ENCODE assay signal across 8 cellular contexts in genomic region chr11:124069429-124070401, GRCh38. TPM values are rescaled to one million over a fixed set of nuclear protein-coding genes. Genes with fewer than 3 reads are reported as not detected.
A peak's percentile ranks its signal among the peaks of the same experiment; 100 is the strongest.
DNase-seq lines count a peak whose midpoint lies in the region; ATAC-seq, FAIRE-seq and TF ChIP-seq lines count a peak whose summit lies in the region.

No MANE protein-coding gene starts in this region.

- intact Hi-C loops in psoas muscle (cut with DNase I): loop anchor here (5.0 to 10.0 kb wide), 2 partner anchors 123 to 515 kb away; no protein-coding TSS in a partner anchor

- peak overlapping the region; percentile 65 to 93 (median 81) for H3K4me2 ChIP-seq in BLaER1 treated with 17β-estradiol and CSF1 and Interleukin-3, amounts not matched to agents 10 nM and 100 nM

- H3K4me3 ChIP-seq in BLaER1 treated with 17β-estradiol and CSF1 and Interleukin-3, amounts not matched to agents 10 nM and 100 nM: peak overlapping the region in 5 of 10 experiments; percentile 10 to 43 (median 25); a peak in 5 of 20 replicates
- H3K4me3 ChIP-seq in psoas muscle: no peak overlapping the region

- H3K4me1 ChIP-seq in BLaER1 treated with 17β-estradiol and CSF1 and Interleukin-3, amounts not matched to agents 10 nM and 100 nM: peaks cover 19 to 29% (median 23%) of the 10 kb centered on the region in 10 experiments
- no peaks in the 10 kb centered on the region for H3K4me1 ChIP-seq in psoas muscle

- no peaks in the 10 kb centered on the region for H3K27me3 ChIP-seq in BLaER1 treated with 17β-estradiol and CSF1 and Interleukin-3, amounts not matched to agents 10 nM and 100 nM
- H3K27me3 ChIP-seq in psoas muscle (ENCODE audit: insufficient read depth in 3 of 3, low read length in 2 of 3): peaks cover 0 to 25% (median 0%) of the 10 kb centered on the region in 3 donors

- no peaks in the 10 kb centered on the region for H4K20me1 ChIP-seq in BLaER1 treated with 17β-estradiol and CSF1 and Interleukin-3, amounts not matched to agents 10 nM and 100 nM

- WGBS in psoas muscle, 3 donors: 31 to 40% (median 32%) methylated on average over 28 of the region's 28 CpGs

- peak; percentile 80 for DNase-seq in NCI-H524 treated with DMSO at 0.1 percent for 48 hours (lab: John Stamatoyannopoulos, UW)
- DNase-seq in activated T-cell treated with anti-CD3 and anti-CD28 coated beads for 48 hours (ENCODE audit: low read depth): peak; percentile 37
- DNase-seq in germinal center (ENCODE audit: low spot score): peak; percentile 9
- peak in 1 of 2 donors; percentile 17 for DNase-seq in psoas muscle
- no peak for DNase-seq in frontal cortex (ENCODE audit: low spot score in 2 of 2)

- H3K9ac ChIP-seq in BLaER1 treated with 17β-estradiol and CSF1 and Interleukin-3, amounts not matched to agents 10 nM and 100 nM: peak overlapping the region in 7 of 11 experiments; percentile 18 to 56 (median 27); a peak in 8 of 22 replicates

- ATAC-seq in GM18867 (IDR thresholded peaks at IDR 0.05; ENCODE audit: unreplicated experiment) (peak; percentile 84), HG03064 (IDR thresholded peaks at IDR 0.05; ENCODE audit: low read depth, unreplicated experiment) (peak; percentile 52), psoas muscle (peak in 1 of 4 donors; percentile 51)

- no peaks in the 10 kb centered on the region for H3K9me3 ChIP-seq in BLaER1 treated with 17β-estradiol and CSF1 and Interleukin-3, amounts not matched to agents 10 nM and 100 nM (replicated peaks in 1 of 11)
- no peaks in the 10 kb centered on the region for H3K9me3 ChIP-seq in psoas muscle

- H3K27ac ChIP-seq in BLaER1 treated with 17β-estradiol and CSF1 and Interleukin-3, amounts not matched to agents 10 nM and 100 nM: peak overlapping the region in 9 of 11 experiments; percentile 7 to 89 (median 51); a peak in 12 of 22 replicates
- no peak overlapping the region for H3K27ac ChIP-seq in psoas muscle

- H3K36me3 ChIP-seq in BLaER1 treated with 17β-estradiol and CSF1 and Interleukin-3, amounts not matched to agents 10 nM and 100 nM: no peaks in the 10 kb centered on the region
- H3K36me3 ChIP-seq in psoas muscle (ENCODE audit: insufficient read depth in 1 of 2, low read depth in 1 of 2): no peaks in the 10 kb centered on the region

- TF ChIP-seq CTCF in psoas muscle (IDR thresholded peaks at IDR 0.05): peak; percentile 19

- no peak for FAIRE-seq in frontal cortex (lab: Jason Lieb, UNC)

RNA-seq across cellular contexts. Expression of gene OR10G7, which starts 28.6 kb away (rescaled TPM):
- total RNA-seq in psoas muscle: not detected
- polyA plus RNA-seq in psoas muscle: not detected
- total RNA-seq in frontal cortex: not detected

RNA-seq across cellular contexts. Expression of gene OR10G8, which starts 43.1 kb away (rescaled TPM):
- not detected for total RNA-seq in psoas muscle
- polyA plus RNA-seq in psoas muscle: not detected
- total RNA-seq in frontal cortex: not detected

RNA-seq across cellular contexts. Expression of gene VWA5A, which starts 45.5 kb away (rescaled TPM):
- total RNA-seq in psoas muscle (1 to 10 TPM; 3.4 to 6.7 (median 4.8) TPM), frontal cortex (11.0 TPM)
- polyA plus RNA-seq in psoas muscle: 1 to 10 TPM; 1.2 to 2.0 (median 1.3) TPM

RNA-seq across cellular contexts. Expression of gene OR10G9, which starts 46.9 kb away (rescaled TPM):
- total RNA-seq in psoas muscle (not detected), frontal cortex (not detected)
- polyA plus RNA-seq in psoas muscle: not detected

RNA-seq across cellular contexts. Expression of gene OR10G4, which starts 56.9 kb away (rescaled TPM):
- total RNA-seq in psoas muscle (not detected), frontal cortex (not detected)
- not detected for polyA plus RNA-seq in psoas muscle

Comparison
In these comparisons a context has a peak if more than half of its experiments do, and no peak if none do; other contexts are left out.
1. DNase-seq: peak in NCI-H524 treated with DMSO at 0.1 percent for 48 hours (single experiment), activated T-cell treated with anti-CD3 and anti-CD28 coated beads for 48 hours (single experiment) and germinal center (single experiment); none in frontal cortex (0 of 2).